Comparison of ENCODE assay signal across 10 cellular contexts in the genomic region with DNA sequence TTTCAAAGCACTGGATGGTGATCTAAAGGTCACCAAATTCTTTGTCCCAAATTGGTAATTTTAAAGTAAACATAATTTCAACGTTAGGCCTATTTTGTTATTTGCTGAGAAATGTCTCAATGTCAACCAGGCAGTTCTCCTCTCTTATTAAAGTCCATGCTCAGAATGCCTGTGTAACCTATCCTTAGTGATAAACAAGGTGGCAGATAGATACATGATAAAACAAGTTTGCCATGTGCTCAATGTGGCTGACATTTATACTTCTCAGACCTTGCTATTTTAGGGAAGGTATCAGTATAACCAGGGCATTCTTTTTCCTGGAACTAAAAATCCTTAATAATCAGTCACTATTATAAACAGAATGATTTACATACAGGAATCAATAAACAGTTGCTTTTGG. TPM values are rescaled to one million over a fixed set of nuclear protein-coding genes. Genes with fewer than 3 reads are reported as not detected.
DNase-seq lines count a peak whose midpoint lies in the region; ATAC-seq, FAIRE-seq and TF ChIP-seq lines count a peak whose summit lies in the region.
"Had no signal": no experiment of that assay in that cellular context is flagged by ENCODE, and none has a peak within 500 bp of the region (broad histone marks: within the 10 kb centered on the region; RNA-seq: fewer than 3 reads in every experiment).

No MANE protein-coding gene starts in this region.

- peaks cover 23% of the 10 kb centered on the region for H3K36me3 Mint-ChIP-seq in CD8-positive, alpha-beta T cell
- H3K36me3 Mint-ChIP-seq in activated naive CD8-positive, alpha-beta T cell, result peaks cover 8% of the 10 kb centered on the region
- peaks cover 4 to 23% (median 4%) of the 10 kb centered on the region in 5 donors for H3K36me3 Mint-ChIP-seq in naive thymus-derived CD4-positive, alpha-beta T cell

- H3K27me3 Mint-ChIP-seq in CD8-positive, alpha-beta T cell (ENCODE audit: low read depth), result no peaks in the 10 kb centered on the region
- H3K27me3 Mint-ChIP-seq in activated naive CD8-positive, alpha-beta T cell, result no peaks in the 10 kb centered on the region
- no peaks in the 10 kb centered on the region for H3K27me3 Mint-ChIP-seq in naive thymus-derived CD4-positive, alpha-beta T cell

- no peak for DNase-seq in CD8-positive, alpha-beta T cell
- no peak for DNase-seq in GM19239 (ENCODE audit: insufficient read length, low spot score)
- DNase-seq in naive thymus-derived CD4-positive, alpha-beta T cell, result no peak
- DNase-seq in DMS153 treated with DMSO at 0.1 percent for 48 hours (lab: John Stamatoyannopoulos, UW; ENCODE audit: unreplicated experiment), result no peak
- DNase-seq: COR-L47, NCI-H345 had no signal

- intact Hi-C loops in CD8-positive, alpha-beta T cell (cut with DNase I, micrococcal nuclease), result no loop called here
- intact Hi-C loops in naive thymus-derived CD4-positive, alpha-beta T cell (cut with micrococcal nuclease), result loop anchor here (2.0 to 10.0 kb wide), 3 partner anchors 14 to 1512 kb away; a partner anchor contains a TSS

- H3K4me1 ChIP-seq in CD8-positive, alpha-beta T cell (ENCODE audit: insufficient read depth, low read length), result peaks cover 84% of the 10 kb centered on the region
- H3K4me1 ChIP-seq in naive thymus-derived CD4-positive, alpha-beta T cell (ENCODE audit: control insufficient read depth in 2 of 2, insufficient read depth in 2 of 2, low read length in 2 of 2), result peaks cover 46 to 79% of the 10 kb centered on the region in 2 donors

- no peaks in the 10 kb centered on the region for H3K9me3 ChIP-seq in CD8-positive, alpha-beta T cell (ENCODE audit: low read length)
- H3K9me3 ChIP-seq in naive thymus-derived CD4-positive, alpha-beta T cell (ENCODE audit: control insufficient read depth in 2 of 3, low read length in 3 of 3), result no peaks in the 10 kb centered on the region

- peak overlapping the region; percentile 52 for H3K4me3 Mint-ChIP-seq in CD8-positive, alpha-beta T cell
- peak overlapping the region; percentile 72 for H3K4me3 Mint-ChIP-seq in activated naive CD8-positive, alpha-beta T cell
- H3K4me3 Mint-ChIP-seq in naive thymus-derived CD4-positive, alpha-beta T cell, result peak overlapping the region in 9 of 10 donors; percentile 53 to 86 (median 69)

- no peak overlapping the region for H3K27ac ChIP-seq in CD8-positive, alpha-beta T cell (ENCODE audit: low read depth, low read length)
- H3K27ac ChIP-seq in naive thymus-derived CD4-positive, alpha-beta T cell (ENCODE audit: low read depth, low read length), result peak overlapping the region; percentile 59

- no peak overlapping the region for H3K4me3 ChIP-seq in CD8-positive, alpha-beta T cell (ENCODE audit: low read depth, low read length)
- H3K4me3 ChIP-seq in naive thymus-derived CD4-positive, alpha-beta T cell (ENCODE audit: low read length), result no peak overlapping the region

- no peak for TF ChIP-seq CTCF in CD8-positive, alpha-beta T cell (IDR thresholded peaks at IDR 0.05)

- no peaks in the 10 kb centered on the region for H3K9me3 Mint-ChIP-seq in CD8-positive, alpha-beta T cell
- no peaks in the 10 kb centered on the region for H3K9me3 Mint-ChIP-seq in activated naive CD8-positive, alpha-beta T cell (ENCODE audit: low read depth)
- no peaks in the 10 kb centered on the region for H3K9me3 Mint-ChIP-seq in naive thymus-derived CD4-positive, alpha-beta T cell

- POLR2A ChIA-PET in CD8-positive, alpha-beta T cell (lab: Charles Lee), result interaction anchor here (1.2 to 1.5 kb wide), 2 partner anchors 10 to 19 kb away, joined by 3 to 6 read pairs; no protein-coding TSS in a partner anchor
- POLR2A ChIA-PET in naive thymus-derived CD4-positive, alpha-beta T cell (lab: Charles Lee), result interaction anchor here (0.7 to 11.1 kb wide), 12 partner anchors 8 to 159 kb away, joined by 3 to 135 read pairs (median 3); no protein-coding TSS in a partner anchor

- peaks cover 82% of the 10 kb centered on the region for H3K4me1 Mint-ChIP-seq in CD8-positive, alpha-beta T cell (ENCODE audit: low read depth)
- H3K4me1 Mint-ChIP-seq in activated naive CD8-positive, alpha-beta T cell (ENCODE audit: low read depth), result peaks cover 82% of the 10 kb centered on the region
- H3K4me1 Mint-ChIP-seq in naive thymus-derived CD4-positive, alpha-beta T cell, result peaks cover 49 to 94% (median 85%) of the 10 kb centered on the region in 7 donors

- no peak for ATAC-seq in CD8-positive, alpha-beta T cell
- ATAC-seq in naive thymus-derived CD4-positive, alpha-beta T cell, result no peak
- no peak for ATAC-seq in HG03097 (IDR thresholded peaks at IDR 0.05; ENCODE audit: low FRiP score, unreplicated experiment)
- no peak for ATAC-seq in GM19397 (IDR thresholded peaks at IDR 0.05; ENCODE audit: unreplicated experiment)
- ATAC-seq: sciatic nerve had no signal

- peak overlapping the region; percentile 71 for H3K27ac Mint-ChIP-seq in CD8-positive, alpha-beta T cell
- H3K27ac Mint-ChIP-seq in activated naive CD8-positive, alpha-beta T cell, result peak overlapping the region; percentile 91
- H3K27ac Mint-ChIP-seq in naive thymus-derived CD4-positive, alpha-beta T cell, result peak overlapping the region in 7 of 9 donors; percentile 10 to 81 (median 72)

- FAIRE-seq in GM19239 (lab: Jason Lieb, UNC), result peak; percentile 31

- CTCF ChIA-PET in CD8-positive, alpha-beta T cell (lab: Charles Lee), result interaction anchor here (1.2 to 3.8 kb wide), 2 partner anchors 92 to 94 kb away, joined by 5 to 12 read pairs; no protein-coding TSS in a partner anchor
- CTCF ChIA-PET in naive thymus-derived CD4-positive, alpha-beta T cell (lab: Charles Lee), result interaction anchor here (2.3 kb wide), 1 partner anchor 93 kb away, joined by 10 read pairs; no protein-coding TSS in a partner anchor

- no peaks in the 10 kb centered on the region for H3K36me3 ChIP-seq in CD8-positive, alpha-beta T cell (ENCODE audit: insufficient read depth, low read length)
- H3K36me3 ChIP-seq in naive thymus-derived CD4-positive, alpha-beta T cell (ENCODE audit: control insufficient read depth in 2 of 3, insufficient read depth in 3 of 3, low read length in 3 of 3), result peaks cover 0 to 3% (median 0%) of the 10 kb centered on the region in 3 experiments

- no peaks in the 10 kb centered on the region for H3K27me3 ChIP-seq in CD8-positive, alpha-beta T cell (ENCODE audit: insufficient read depth, low read length)
- no peaks in the 10 kb centered on the region for H3K27me3 ChIP-seq in naive thymus-derived CD4-positive, alpha-beta T cell (ENCODE audit: control insufficient read depth in 2 of 2, insufficient read depth in 2 of 2, low read length in 2 of 2)

RNA-seq across cellular contexts. Expression of a gene that starts 8.5 kb away (rescaled TPM):
- 100 to 1,000 TPM; 515 to 529 TPM for total RNA-seq in CD8-positive, alpha-beta T cell
- 100 to 1,000 TPM; 459 to 675 (median 508) TPM for total RNA-seq in naive thymus-derived CD4-positive, alpha-beta T cell
- 100 to 1,000 TPM; 371 to 389 TPM for polyA plus RNA-seq in naive thymus-derived CD4-positive, alpha-beta T cell

Comparison
In these comparisons a context has a peak if more than half of its experiments do, and no peak if none do; other contexts are left out.
1. intact Hi-C loops: an anchor here in naive thymus-derived CD4-positive, alpha-beta T cell (2.0 to 10.0 kb wide); none called in CD8-positive, alpha-beta T cell.